25 cellular contexts compared by ENCODE assay signal in the genomic region with DNA sequence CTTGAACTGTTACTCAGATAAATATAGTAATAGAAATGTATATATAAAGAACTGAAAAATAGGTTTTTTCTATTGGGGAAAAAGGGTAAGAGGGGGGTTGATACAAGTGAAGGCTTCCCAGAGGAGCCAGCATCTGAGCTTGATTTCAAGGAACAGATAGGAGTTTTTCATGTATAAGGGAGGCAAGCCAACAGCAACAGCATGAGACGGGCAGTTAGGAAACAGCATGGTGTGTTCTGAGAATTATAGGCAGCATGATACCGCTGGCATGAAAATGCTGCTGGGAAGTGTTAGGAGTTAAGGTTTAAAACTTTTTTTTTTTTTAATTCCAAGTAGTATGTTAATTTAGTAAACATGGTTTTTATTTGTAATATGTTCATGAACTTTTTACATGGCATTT. TPM values are rescaled to one million over a fixed set of nuclear protein-coding genes. Genes with fewer than 3 reads are reported as not detected.
DNase-seq lines count a peak whose midpoint lies in the region; ATAC-seq and TF ChIP-seq lines count a peak whose summit lies in the region.
"Had no signal": no experiment of that assay in that cellular context is flagged by ENCODE, and none has a peak within 500 bp of the region (broad histone marks: within the 10 kb centered on the region; RNA-seq: fewer than 3 reads in every experiment).

No MANE protein-coding gene starts in this region.

- H3K36me3 ChIP-seq in OCI-LY3 (replicated peaks; ENCODE audit: low read depth, low read length) (peaks cover 19% of the 10 kb centered on the region), HAP-1 (replicated peaks) (peaks cover 23% of the 10 kb centered on the region)

- H3K4me2 ChIP-seq in OCI-LY3 (ENCODE audit: low read length), result peak overlapping the region; percentile 76
- H3K4me2 ChIP-seq: hepatocyte had no signal

- no peak overlapping the region for H3K9ac ChIP-seq in OCI-LY3 (ENCODE audit: low read length)

- in situ Hi-C loops in HAP-1 (cut with MboI; ENCODE audit: low sequenced_read_pairs), result no loop called here

- no peak for DNase-seq in CD4-positive, alpha-beta T cell
- DNase-seq in nephron progenitor cell (no peak), HAP-1 (ENCODE audit: low spot score in 2 of 2) (no peak), NCI-H1092 (lab: John Stamatoyannopoulos, UW) (no peak), middle frontal gyrus (ENCODE audit: extremely low spot score, low spot score) (no peak)
- DNase-seq: activated CD4-positive, alpha-beta T cell treated with anti-CD3 and anti-CD28 coated beads for 4 hours; activated CD8-positive, alpha-beta memory T cell treated with anti-CD3 and anti-CD28 coated beads, Interleukin-2, amount 10 ng/mL, durations not matched to agents 7 days and 5 days; central memory CD4-positive, alpha-beta T cell; EL; left colon; mesendoderm; naive B cell; NCI-H1417; NCI-H446 treated with DMSO at 0.1 percent for 48 hours; nucleus accumbens; retina had no signal

- no peak overlapping the region for H3K4me3 ChIP-seq in OCI-LY3 (ENCODE audit: low read length)
- H3K4me3 ChIP-seq in HAP-1, result no peak overlapping the region
- H3K4me3 ChIP-seq: hepatocyte had no signal

- no peaks in the 10 kb centered on the region for H3K27me3 ChIP-seq in CD4-positive, alpha-beta T cell (ENCODE audit: control insufficient read depth, insufficient read depth, low read length)
- H3K27me3 ChIP-seq in OCI-LY3 (ENCODE audit: low read depth, low read length) (no peaks in the 10 kb centered on the region), HAP-1 (ENCODE audit: low read depth) (no peaks in the 10 kb centered on the region)
- H3K27me3 ChIP-seq: foreskin keratinocyte, hepatocyte had no signal

- H2AFZ ChIP-seq in OCI-LY3 (ENCODE audit: low read depth, low read length), result no peak overlapping the region
- H2AFZ ChIP-seq: hepatocyte had no signal

- H3K9me3 Mint-ChIP-seq in CD4-positive, alpha-beta T cell, result no peaks in the 10 kb centered on the region
- H3K9me3 Mint-ChIP-seq in brain (no peaks in the 10 kb centered on the region), nephron progenitor cell (no peaks in the 10 kb centered on the region)
- H3K9me3 Mint-ChIP-seq: activated T-helper 1 cell treated with anti-CD3 and anti-CD28 coated beads, Interleukin-12 subunit alpha, Interleukin-12 subunit beta, Interleukin-2, Interleukin-4 antibody, amounts not matched to agents 30 ng/mL and 10 ng/mL and 1 ng/mL, durations not matched to agents 14 hours and 24 hours and 36 hours; naive B cell; stimulated activated effector memory CD8-positive, alpha-beta T cell treated with anti-CD3 and anti-CD28 coated beads, Interleukin-12 subunit alpha, Interleukin-12 subunit beta, amount 100 ng/mL, for 72 hours had no signal

- H3K79me2 ChIP-seq in OCI-LY3 (ENCODE audit: low read length), result peaks cover 11% of the 10 kb centered on the region

- peak overlapping the region; percentile 42 for H3K27ac Mint-ChIP-seq in CD4-positive, alpha-beta T cell
- H3K27ac Mint-ChIP-seq in brain, result peak overlapping the region in 3 of 5 experiments; percentile 1 to 51 (median 20)
- H3K27ac Mint-ChIP-seq in nephron progenitor cell, result peak overlapping the region; percentile 73
- H3K27ac Mint-ChIP-seq: activated CD8-positive, alpha-beta memory T cell treated with anti-CD3 and anti-CD28 coated beads, Interleukin-2, amount 10 ng/mL, durations not matched to agents 7 days and 5 days; activated T-helper 1 cell treated with anti-CD3 and anti-CD28 coated beads, Interleukin-12 subunit alpha, Interleukin-12 subunit beta, Interleukin-2, Interleukin-4 antibody, amounts not matched to agents 30 ng/mL and 10 ng/mL and 1 ng/mL, durations not matched to agents 14 hours and 24 hours and 36 hours had no signal

- CTCF ChIA-PET in CD4-positive, alpha-beta T cell (lab: Charles Lee), result no interaction called here

- intact Hi-C loops in CD4-positive, alpha-beta T cell (cut with DNase I, micrococcal nuclease), result loop anchor here in 1 of 2 experiments (10.0 kb wide), 1 partner anchor 936 kb away; a partner anchor contains a TSS

- POLR2A ChIA-PET in CD4-positive, alpha-beta T cell (lab: Charles Lee), result interaction anchor here (0.7 to 1.3 kb wide), 2 partner anchors 12 to 23 kb away, joined by 3 read pairs; a partner anchor contains a TSS

- H3K27me3 Mint-ChIP-seq in CD4-positive, alpha-beta T cell, result no peaks in the 10 kb centered on the region
- H3K27me3 Mint-ChIP-seq in brain (no peaks in the 10 kb centered on the region), nephron progenitor cell (ENCODE audit: low read depth, poor library complexity) (no peaks in the 10 kb centered on the region)
- H3K27me3 Mint-ChIP-seq: activated CD8-positive, alpha-beta memory T cell treated with anti-CD3 and anti-CD28 coated beads, Interleukin-2, amount 10 ng/mL, durations not matched to agents 7 days and 5 days; activated naive CD8-positive, alpha-beta T cell; naive B cell had no signal

- no peak overlapping the region for H3K4me3 Mint-ChIP-seq in CD4-positive, alpha-beta T cell
- H3K4me3 Mint-ChIP-seq in brain (no peak overlapping the region), nephron progenitor cell (no peak overlapping the region)
- H3K4me3 Mint-ChIP-seq: activated CD8-positive, alpha-beta memory T cell treated with anti-CD3 and anti-CD28 coated beads, Interleukin-2, amount 10 ng/mL, durations not matched to agents 7 days and 5 days; activated T-helper 1 cell treated with anti-CD3 and anti-CD28 coated beads, Interleukin-12 subunit alpha, Interleukin-12 subunit beta, Interleukin-2, Interleukin-4 antibody, amounts not matched to agents 30 ng/mL and 10 ng/mL and 1 ng/mL, durations not matched to agents 14 hours and 24 hours and 36 hours; stimulated activated effector memory CD8-positive, alpha-beta T cell treated with anti-CD3 and anti-CD28 coated beads, Interleukin-12 subunit alpha, Interleukin-12 subunit beta, amount 100 ng/mL, for 72 hours had no signal

- peaks cover 65% of the 10 kb centered on the region for H3K4me1 Mint-ChIP-seq in CD4-positive, alpha-beta T cell (ENCODE audit: low read depth)
- H3K4me1 Mint-ChIP-seq in brain (peaks cover 28% of the 10 kb centered on the region), nephron progenitor cell (no peaks in the 10 kb centered on the region)

- peaks cover 23% of the 10 kb centered on the region for H3K4me1 ChIP-seq in OCI-LY3 (ENCODE audit: low read length)
- H3K4me1 ChIP-seq in HAP-1, result peaks cover 11% of the 10 kb centered on the region

- no peak for ATAC-seq in CD4-positive, alpha-beta T cell (ENCODE audit: poor library complexity)
- ATAC-seq in GM21529 (IDR thresholded peaks at IDR 0.05; ENCODE audit: unreplicated experiment), result no peak
- ATAC-seq: left colon, Right ventricle myocardium inferior had no signal

- no peak overlapping the region for H3K27ac ChIP-seq in CD4-positive, alpha-beta T cell (ENCODE audit: low read depth, low read length)
- peak overlapping the region; percentile 88 for H3K27ac ChIP-seq in OCI-LY3 (ENCODE audit: low read length)
- H3K27ac ChIP-seq: foreskin keratinocyte, hepatocyte had no signal

- H4K20me1 ChIP-seq in OCI-LY3 (ENCODE audit: insufficient read depth, low read length), result peaks cover 11% of the 10 kb centered on the region; the same call in 1 of the 2 replicates

- peaks cover 86% of the 10 kb centered on the region for H3K36me3 Mint-ChIP-seq in CD4-positive, alpha-beta T cell (ENCODE audit: low read depth)
- H3K36me3 Mint-ChIP-seq in brain, result peaks cover 63% of the 10 kb centered on the region
- peaks cover 52% of the 10 kb centered on the region for H3K36me3 Mint-ChIP-seq in nephron progenitor cell (ENCODE audit: low read depth)

- TF ChIP-seq CTCF in CD4-positive, alpha-beta T cell (IDR thresholded peaks at IDR 0.05), result no peak
- no peak for TF ChIP-seq CTCF in OCI-LY3 (IDR thresholded peaks at IDR 0.05; ENCODE audit: low read depth, low read length)
- no peak for TF ChIP-seq CTCF in brain (conservative IDR thresholded peaks at IDR 0.05)
- no peak for TF ChIP-seq CTCF in nephron progenitor cell (IDR thresholded peaks at IDR 0.05)

- H3K9me3 ChIP-seq in CD4-positive, alpha-beta T cell (ENCODE audit: control insufficient read depth, low read length), result no peaks in the 10 kb centered on the region
- H3K9me3 ChIP-seq in OCI-LY3 (ENCODE audit: insufficient read depth, low read length) (no peaks in the 10 kb centered on the region), HAP-1 (no peaks in the 10 kb centered on the region)

RNA-seq across cellular contexts. Expression of a gene that starts 9.6 kb away (rescaled TPM):
- 10 to 100 TPM; 49.1 to 53.4 TPM for total RNA-seq in CD4-positive, alpha-beta T cell
- 7.1 TPM for polyA plus RNA-seq in brain (ENCODE audit: insufficient read depth, low read depth, low replicate concordance)

RNA-seq across cellular contexts. Expression of a gene that starts 22.7 kb away (rescaled TPM):
- 10 to 100 TPM in 1 of 2 experiments, 1 to 10 TPM in 1; 9.4 to 10.8 TPM for total RNA-seq in CD4-positive, alpha-beta T cell
- 1.0 TPM for polyA plus RNA-seq in brain (ENCODE audit: insufficient read depth, low read depth, low replicate concordance)
- total RNA-seq: activated T-helper 1 cell treated with anti-CD3 and anti-CD28 coated beads, Interleukin-12 subunit alpha, Interleukin-12 subunit beta, Interleukin-2, Interleukin-4 antibody, amounts not matched to agents 30 ng/mL and 10 ng/mL and 1 ng/mL, durations not matched to agents 14 hours and 24 hours and 36 hours had no signal

RNA-seq across cellular contexts. Expression of a gene that starts 26.9 kb away (rescaled TPM):
- total RNA-seq in CD4-positive, alpha-beta T cell, result 10 to 100 TPM in 1 of 2 experiments, 1 to 10 TPM in 1; 8.9 to 10.5 TPM
- polyA plus RNA-seq in brain (ENCODE audit: insufficient read depth, low read depth, low replicate concordance), result 6.8 TPM

RNA-seq across cellular contexts. Expression of a gene that starts 52.0 kb away (rescaled TPM):
- total RNA-seq in CD4-positive, alpha-beta T cell, result 10 to 100 TPM; 19.9 to 20.9 TPM
- 34.2 TPM for polyA plus RNA-seq in brain (ENCODE audit: insufficient read depth, low read depth, low replicate concordance)

Comparison
In these comparisons a context has a peak if more than half of its experiments do, and no peak if none do; other contexts are left out.
1. H3K27ac Mint-ChIP-seq: peak in every context shown above with its lines; median percentile 73 in nephron progenitor cell; 42 in CD4-positive, alpha-beta T cell; 20 in brain.